Comparison of ENCODE assay signal across 6 cellular contexts in the genomic region with DNA sequence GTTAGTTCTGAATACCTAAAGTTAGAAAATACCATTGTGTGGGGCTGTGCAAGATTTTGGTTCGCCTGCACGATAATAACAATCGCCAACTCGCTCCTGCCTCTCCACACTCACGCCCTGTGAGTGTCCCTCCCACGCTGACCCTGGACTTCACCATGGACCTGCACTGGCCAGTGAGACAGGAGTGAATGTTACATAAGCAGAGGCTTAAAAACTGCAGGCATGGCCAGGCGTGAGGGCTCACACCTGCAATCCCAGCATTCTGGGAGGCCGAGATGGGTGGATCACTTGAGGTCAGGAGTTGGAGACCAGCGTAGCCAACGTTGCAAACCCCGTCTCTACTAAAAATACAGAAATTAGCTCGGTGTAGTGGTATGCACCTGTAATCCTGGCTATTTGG.
"Had no signal": no experiment of that assay in that cellular context is flagged by ENCODE, and none has a peak within 500 bp of the region (broad histone marks: within the 10 kb centered on the region; RNA-seq: fewer than 3 reads in every experiment).

No MANE protein-coding gene starts in this region.

- H3K4me3 ChIP-seq: GM23248, K562 had no signal

- H3K9ac ChIP-seq: GM23248 had no signal

- DNase-seq: GM23248, H9, HCEC 1CT, IMR-90, KG1 had no signal

- ATAC-seq: K562 had no signal

- H3K27ac ChIP-seq: GM23248 had no signal

- H2AFZ ChIP-seq: GM23248 had no signal
